Comparison of ENCODE assay signal across 8 cellular contexts in genomic region chr7:151485006-151485732, GRCh38. TPM values are rescaled to one million over a fixed set of nuclear protein-coding genes. Genes with fewer than 3 reads are reported as not detected.
A peak's percentile ranks its signal among the peaks of the same experiment; 100 is the strongest.
DNase-seq lines count a peak whose midpoint lies in the region; ATAC-seq, FAIRE-seq and TF ChIP-seq lines count a peak whose summit lies in the region.
"Had no signal": no experiment of that assay in that cellular context is flagged by ENCODE, and none has a peak within 500 bp of the region (broad histone marks: within the 10 kb centered on the region; RNA-seq: fewer than 3 reads in every experiment).

No MANE protein-coding gene starts in this region.

- TF ChIP-seq EP300 in esophagus muscularis mucosa (IDR thresholded peaks at IDR 0.05), result no peak

- no peaks in the 10 kb centered on the region for H3K27me3 Mint-ChIP-seq in CD4-positive, alpha-beta T cell

- no peak for TF ChIP-seq CTCF in esophagus muscularis mucosa (IDR thresholded peaks at IDR 0.05)
- TF ChIP-seq CTCF in CD4-positive, alpha-beta T cell (IDR thresholded peaks at IDR 0.05), result no peak
- TF ChIP-seq CTCF in vagina (IDR thresholded peaks at IDR 0.05), result no peak

- peaks cover 38 to 89% (median 83%) of the 10 kb centered on the region in 4 donors for H3K4me1 ChIP-seq in esophagus muscularis mucosa
- peaks cover 2 to 5% of the 10 kb centered on the region in 2 donors for H3K4me1 ChIP-seq in small intestine (ENCODE audit: control insufficient read depth in 2 of 2, insufficient read depth in 1 of 2, low read depth in 1 of 2, low read length in 1 of 2)
- peaks cover 20% of the 10 kb centered on the region for H3K4me1 ChIP-seq in vagina

- H3K36me3 Mint-ChIP-seq in CD4-positive, alpha-beta T cell (ENCODE audit: low read depth), result peaks cover 93% of the 10 kb centered on the region

- POLR2A ChIA-PET in CD4-positive, alpha-beta T cell (lab: Charles Lee), result interaction anchor here (0.6 to 1.5 kb wide), 3 partner anchors 35 to 1713 kb away, joined by 3 to 4 read pairs (median 3); partner anchors contain the start of gene RHEB

- no peaks in the 10 kb centered on the region for H3K9me3 ChIP-seq in esophagus muscularis mucosa
- no peaks in the 10 kb centered on the region for H3K9me3 ChIP-seq in small intestine (ENCODE audit: control insufficient read depth, low read depth)
- no peaks in the 10 kb centered on the region for H3K9me3 ChIP-seq in CD4-positive, alpha-beta T cell (ENCODE audit: control insufficient read depth, low read length)
- no peaks in the 10 kb centered on the region for H3K9me3 ChIP-seq in vagina

- no peaks in the 10 kb centered on the region for H3K9me3 Mint-ChIP-seq in CD4-positive, alpha-beta T cell

- no peak for FAIRE-seq in small intestine (lab: Jason Lieb, UNC)

- H3K36me3 ChIP-seq in esophagus muscularis mucosa (peaks cover 12 to 75% (median 40%) of the 10 kb centered on the region in 4 donors), small intestine (ENCODE audit: control insufficient read depth in 2 of 2, insufficient read depth in 2 of 2, low read length in 2 of 2) (peaks cover 4 to 6% of the 10 kb centered on the region in 2 donors), vagina (peaks cover 0 to 66% of the 10 kb centered on the region in 2 donors)

- H3K27me3 ChIP-seq in esophagus muscularis mucosa, result no peaks in the 10 kb centered on the region
- no peaks in the 10 kb centered on the region for H3K27me3 ChIP-seq in small intestine (ENCODE audit: control insufficient read depth in 2 of 2, insufficient read depth in 2 of 2, low read length in 2 of 2)
- no peaks in the 10 kb centered on the region for H3K27me3 ChIP-seq in CD4-positive, alpha-beta T cell (ENCODE audit: control insufficient read depth, insufficient read depth, low read length)
- H3K27me3 ChIP-seq in vagina, result no peaks in the 10 kb centered on the region

- CTCF ChIA-PET in CD4-positive, alpha-beta T cell (lab: Charles Lee), result interaction anchor here (0.9 to 1.2 kb wide), 2 partner anchors 23 to 32 kb away, joined by 3 to 4 read pairs; no protein-coding TSS in a partner anchor

- peaks cover 14% of the 10 kb centered on the region for H3K4me1 Mint-ChIP-seq in CD4-positive, alpha-beta T cell (ENCODE audit: low read depth)

- H3K4me3 Mint-ChIP-seq in CD4-positive, alpha-beta T cell, result no peak overlapping the region

- H3K4me3 ChIP-seq in esophagus muscularis mucosa (no peak overlapping the region), small intestine (ENCODE audit: low read depth in 1 of 2, low read length in 2 of 2) (no peak overlapping the region), vagina (no peak overlapping the region)

- WGBS in esophagus muscularis mucosa, result 35% methylated on average over 6 of the region's 6 CpGs
- 57 to 79% (median 75%) methylated on average over 6 of the region's 6 CpGs for WGBS in small intestine, 3 donors

- no peak for TF ChIP-seq POLR2A in esophagus muscularis mucosa (IDR thresholded peaks at IDR 0.05; ENCODE audit: low read depth)
- no peak for TF ChIP-seq POLR2A in vagina (IDR thresholded peaks at IDR 0.05)

- peak; percentile 13 to 53 for DNase-seq in NOMO-1 (lab: John Stamatoyannopoulos, UW; ENCODE audit: unreplicated experiment in 2 of 2)
- DNase-seq in esophagus muscularis mucosa (ENCODE audit: extremely low spot score), result no peak
- peak; percentile 52 for DNase-seq in small intestine
- no peak for DNase-seq in CD4-positive, alpha-beta T cell
- no peak for DNase-seq in vagina (ENCODE audit: extremely low spot score in 2 of 2)
- DNase-seq: OCI-M1 had no signal

- ATAC-seq in GM19395 (IDR thresholded peaks at IDR 0.05; ENCODE audit: unreplicated experiment), result peak; percentile 69
- ATAC-seq in GM18909 (IDR thresholded peaks at IDR 0.05; ENCODE audit: poor library complexity, unreplicated experiment), result no peak
- ATAC-seq in CD4-positive, alpha-beta T cell (ENCODE audit: poor library complexity), result no peak

- H3K27ac Mint-ChIP-seq in CD4-positive, alpha-beta T cell, result no peak overlapping the region

- H3K27ac ChIP-seq in esophagus muscularis mucosa (replicated peaks in 1 of 4), result peak overlapping the region; percentile 44 to 77 (median 60)
- no peak overlapping the region for H3K27ac ChIP-seq in small intestine (ENCODE audit: low read depth in 1 of 2, low read length in 1 of 2)
- no peak overlapping the region for H3K27ac ChIP-seq in CD4-positive, alpha-beta T cell (ENCODE audit: low read depth, low read length)
- H3K27ac ChIP-seq in vagina, result no peak overlapping the region

- intact Hi-C loops in esophagus muscularis mucosa (cut with DNase I) (no loop called here), vagina (cut with DNase I) (no loop called here)
- intact Hi-C loops in CD4-positive, alpha-beta T cell (cut with DNase I, micrococcal nuclease), result no loop called here

RNA-seq across cellular contexts. Expression of gene RHEB, which starts 34.5 kb away (rescaled TPM):
- total RNA-seq in esophagus muscularis mucosa (100 to 1,000 TPM in 3 of 4 donors, 10 to 100 TPM in 1; 98.5 to 187 (median 163) TPM), vagina (74.2 TPM)
- polyA plus RNA-seq in small intestine, result 10 to 100 TPM; 54.4 to 84.6 (median 69.6) TPM
- 10 to 100 TPM; 40.3 to 42.6 TPM for total RNA-seq in CD4-positive, alpha-beta T cell

RNA-seq across cellular contexts. Expression of gene CRYGN, which starts 45.2 kb away (rescaled TPM):
- total RNA-seq in esophagus muscularis mucosa (1 to 10 TPM in 1 of 4 donors, under 1 TPM in 3; under 0.01 to 1.3 (median 0.25) TPM), vagina (not detected)
- under 1 TPM in 1 of 3 donors, not detected in 2; 0.06 TPM for polyA plus RNA-seq in small intestine
- total RNA-seq in CD4-positive, alpha-beta T cell, result under 1 TPM in 1 of 2 experiments, not detected in 1; 0.14 TPM

Comparison
In these comparisons a context has a peak if more than half of its experiments do, and no peak if none do; other contexts are left out.
1. DNase-seq: peak in NOMO-1 (2 of 2) and small intestine (single experiment); none in esophagus muscularis mucosa (single experiment), CD4-positive, alpha-beta T cell (0 of 10) and vagina (0 of 2).
2. H3K27ac ChIP-seq: peak in esophagus muscularis mucosa (4 of 4); none in small intestine (0 of 2), CD4-positive, alpha-beta T cell (single experiment) and vagina (single experiment).